Comparison of ENCODE assay signal across 15 cellular contexts in genomic region chr12:101763246-101763931, GRCh38. TPM values are rescaled to one million over a fixed set of nuclear protein-coding genes. Genes with fewer than 3 reads are reported as not detected.
DNase-seq lines count a peak whose midpoint lies in the region; ATAC-seq, FAIRE-seq and TF ChIP-seq lines count a peak whose summit lies in the region.
"Had no signal": no experiment of that assay in that cellular context is flagged by ENCODE, and none has a peak within 500 bp of the region (broad histone marks: within the 10 kb centered on the region; RNA-seq: fewer than 3 reads in every experiment).

No MANE protein-coding gene starts in this region.

- intact Hi-C loops in activated T-helper 2 cell treated with anti-CD3 and anti-CD28 coated beads, Interferon-gamma antibody, Interleukin-2, Interleukin-4, amounts not matched to agents 10 μg/mL and 5 μg/mL and 100 μg/mL, durations not matched to agents 14 hours and 24 hours and 36 hours (cut with micrococcal nuclease), result no loop called here
- intact Hi-C loops in lower lobe of right lung (cut with DNase I), result no loop called here

- H3K4me3 Mint-ChIP-seq in activated T-helper 2 cell treated with anti-CD3 and anti-CD28 coated beads, Interferon-gamma antibody, Interleukin-2, Interleukin-4, amounts not matched to agents 10 μg/mL and 5 μg/mL and 100 μg/mL, durations not matched to agents 14 hours and 24 hours and 36 hours (ENCODE audit: low read depth), result no peak overlapping the region

- no peaks in the 10 kb centered on the region for H3K27me3 Mint-ChIP-seq in activated T-helper 2 cell treated with anti-CD3 and anti-CD28 coated beads, Interferon-gamma antibody, Interleukin-2, Interleukin-4, amounts not matched to agents 10 μg/mL and 5 μg/mL and 100 μg/mL, durations not matched to agents 14 hours and 24 hours and 36 hours (ENCODE audit: low read depth)

- peaks cover 62% of the 10 kb centered on the region for H3K36me3 ChIP-seq in lower lobe of right lung
- H3K36me3 ChIP-seq in smooth muscle cell (ENCODE audit: low read depth), result no peaks in the 10 kb centered on the region

- no peak for FAIRE-seq in D721Med (lab: Jason Lieb, UNC)
- FAIRE-seq: A204.1, H54 had no signal

- no peaks in the 10 kb centered on the region for H3F3A ChIP-seq in smooth muscle cell (ENCODE audit: low read depth)

- H3K27ac ChIP-seq in lower lobe of right lung (no peak overlapping the region), temporal lobe (ENCODE audit: low read depth, low read length) (peak overlapping the region; percentile 30), smooth muscle cell (ENCODE audit: low read depth) (no peak overlapping the region)
- H3K27ac ChIP-seq: SJSA1 had no signal

- H2AFZ ChIP-seq in smooth muscle cell (ENCODE audit: low read depth), result no peak overlapping the region

- no peak overlapping the region for H3K4me3 ChIP-seq in lower lobe of right lung
- H3K4me3 ChIP-seq in smooth muscle cell, result no peak overlapping the region
- H3K4me3 ChIP-seq: sigmoid colon, SJSA1 had no signal

- no peaks in the 10 kb centered on the region for H3K79me2 ChIP-seq in smooth muscle cell (ENCODE audit: low read depth)

- WGBS in smooth muscle cell (ENCODE audit: low lambda C conversion rate), result 89% methylated on average over 6 of the region's 6 CpGs

- ATAC-seq in lower lobe of right lung, result peak; percentile 61 to 87
- no peak for ATAC-seq in GM19035 (IDR thresholded peaks at IDR 0.05; ENCODE audit: unreplicated experiment)

- DNase-seq in SIG-M5 treated with dmso at 0.1 percent for 504 hours (lab: John Stamatoyannopoulos, UW; ENCODE audit: unreplicated experiment) (peak; percentile 25), SIG-M5 (lab: John Stamatoyannopoulos, UW) (no peak), lower lobe of right lung (no peak), smooth muscle cell (lab: John Stamatoyannopoulos, UW; ENCODE audit: unreplicated experiment) (no peak), D721Med (ENCODE audit: insufficient read length, low spot score) (no peak)
- DNase-seq in activated T-helper 2 cell treated with anti-CD3 and anti-CD28 coated beads, Interferon-gamma antibody, Interleukin-2, Interleukin-4, amounts not matched to agents 10 μg/mL and 5 μg/mL and 100 μg/mL, durations not matched to agents 14 hours and 24 hours and 36 hours (ENCODE audit: low spot score), result no peak
- DNase-seq: amniotic stem cell, COR-L47, NCI-H2107, sigmoid colon had no signal

- H3K9me3 Mint-ChIP-seq in activated T-helper 2 cell treated with anti-CD3 and anti-CD28 coated beads, Interferon-gamma antibody, Interleukin-2, Interleukin-4, amounts not matched to agents 10 μg/mL and 5 μg/mL and 100 μg/mL, durations not matched to agents 14 hours and 24 hours and 36 hours, result no peaks in the 10 kb centered on the region

- no peak overlapping the region for H3K4me2 ChIP-seq in smooth muscle cell

- H3K27me3 ChIP-seq in lower lobe of right lung (ENCODE audit: low read depth), result no peaks in the 10 kb centered on the region
- no peaks in the 10 kb centered on the region for H3K27me3 ChIP-seq in smooth muscle cell (ENCODE audit: low read depth)
- H3K27me3 ChIP-seq: sigmoid colon, SJSA1 had no signal

- no peak for TF ChIP-seq CTCF in lower lobe of right lung (IDR thresholded peaks at IDR 0.05)
- TF ChIP-seq CTCF in smooth muscle cell (IDR thresholded peaks at IDR 0.05; ENCODE audit: borderline replicate concordance, insufficient read depth, poor library complexity, severe bottlenecking), result no peak
- TF ChIP-seq CTCF in D721Med (IDR thresholded peaks at IDR 0.05; ENCODE audit: insufficient read depth, missing control alignments), result no peak

- H3K27ac Mint-ChIP-seq in activated T-helper 2 cell treated with anti-CD3 and anti-CD28 coated beads, Interferon-gamma antibody, Interleukin-2, Interleukin-4, amounts not matched to agents 10 μg/mL and 5 μg/mL and 100 μg/mL, durations not matched to agents 14 hours and 24 hours and 36 hours, result peak overlapping the region; percentile 15

- no peaks in the 10 kb centered on the region for H3K9me3 ChIP-seq in lower lobe of right lung
- no peaks in the 10 kb centered on the region for H3K9me3 ChIP-seq in smooth muscle cell (replicated peaks; ENCODE audit: low read depth)
- H3K9me3 ChIP-seq: sigmoid colon, SJSA1 had no signal

- H3K9ac ChIP-seq in smooth muscle cell (ENCODE audit: low read depth), result no peak overlapping the region

- no peaks in the 10 kb centered on the region for H4K20me1 ChIP-seq in smooth muscle cell (ENCODE audit: low read depth)

- H3K4me1 ChIP-seq in lower lobe of right lung, result peaks cover 9% of the 10 kb centered on the region
- no peaks in the 10 kb centered on the region for H3K4me1 ChIP-seq in smooth muscle cell (ENCODE audit: low read depth)
- H3K4me1 ChIP-seq: sigmoid colon, SJSA1 had no signal

- peaks cover 4% of the 10 kb centered on the region for H3K4me1 Mint-ChIP-seq in activated T-helper 2 cell treated with anti-CD3 and anti-CD28 coated beads, Interferon-gamma antibody, Interleukin-2, Interleukin-4, amounts not matched to agents 10 μg/mL and 5 μg/mL and 100 μg/mL, durations not matched to agents 14 hours and 24 hours and 36 hours (ENCODE audit: low read depth)

- H3K36me3 Mint-ChIP-seq in activated T-helper 2 cell treated with anti-CD3 and anti-CD28 coated beads, Interferon-gamma antibody, Interleukin-2, Interleukin-4, amounts not matched to agents 10 μg/mL and 5 μg/mL and 100 μg/mL, durations not matched to agents 14 hours and 24 hours and 36 hours (ENCODE audit: low read depth), result peaks cover 65% of the 10 kb centered on the region

RNA-seq across cellular contexts. Expression of gene SYCP3, which starts 24.1 kb away (rescaled TPM):
- 0.50 and 0.92 TPM in 2 replicates for total RNA-seq in activated T-helper 2 cell treated with anti-CD3 and anti-CD28 coated beads, Interferon-gamma antibody, Interleukin-2, Interleukin-4, amounts not matched to agents 10 μg/mL and 5 μg/mL and 100 μg/mL, durations not matched to agents 14 hours and 24 hours and 36 hours
- total RNA-seq in lower lobe of right lung (0.71 TPM), temporal lobe (0.49 TPM), smooth muscle cell (0.27 and 3.6 TPM in 2 replicates)
- 1.1 and 2.0 TPM in 2 replicates for polyA plus RNA-seq in smooth muscle cell
- total RNA-seq: SJSA1 had no signal
